26 cellular contexts compared by ENCODE assay signal in the genomic region with DNA sequence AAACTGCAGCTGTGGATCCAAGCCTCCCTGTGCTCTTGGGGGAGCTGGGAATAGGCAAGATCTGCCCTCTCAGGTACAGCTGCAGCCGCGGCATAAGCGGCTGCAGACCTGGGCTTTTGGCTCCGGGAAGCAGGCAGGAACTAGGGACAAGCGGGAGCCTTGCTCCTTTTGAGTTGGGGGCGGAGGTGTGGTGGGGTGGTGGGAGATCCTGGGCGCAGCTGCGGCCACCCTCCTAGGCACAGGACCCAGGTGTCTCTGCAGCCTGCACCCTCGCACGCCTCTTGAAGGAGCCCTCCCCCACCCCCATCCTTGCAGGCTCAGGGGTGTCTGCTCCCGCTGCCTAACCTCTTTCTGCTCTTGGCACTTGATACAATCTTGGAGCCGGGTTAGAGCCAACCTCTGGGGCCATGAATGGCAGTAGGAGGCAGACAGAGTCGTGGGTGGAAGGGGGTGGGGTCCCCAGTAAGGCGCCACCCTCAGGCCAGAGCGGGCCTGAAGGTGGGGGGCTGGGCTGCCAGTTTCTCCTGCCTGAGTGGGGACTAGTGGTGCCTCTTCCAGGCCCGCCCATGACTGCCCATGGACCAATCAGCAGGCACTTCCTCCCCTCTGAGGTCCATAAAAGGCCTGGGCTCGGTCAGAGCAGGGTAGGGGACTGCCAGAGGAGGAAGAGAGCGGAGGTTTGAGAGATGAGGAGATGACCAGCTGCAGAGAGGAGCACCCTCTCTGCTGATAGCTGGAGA.
"Had no signal": no experiment of that assay in that cellular context is flagged by ENCODE, and none has a peak within 500 bp of the region (broad histone marks: within the 10 kb centered on the region; RNA-seq: fewer than 3 reads in every experiment).

No MANE protein-coding gene starts in this region.

- H3K4me2 ChIP-seq: neural progenitor cell had no signal

- H3K27ac Mint-ChIP-seq: activated CD4-positive, alpha-beta T cell treated with anti-CD3 and anti-CD28 coated beads, Interleukin-2, amount 10 ng/mL, durations not matched to agents 24 days and 14 days; activated CD8-positive, alpha-beta memory T cell treated with anti-CD3 and anti-CD28 coated beads, Interleukin-2, amount 10 ng/mL, durations not matched to agents 7 days and 5 days; activated CD8-positive, alpha-beta T cell treated with anti-CD3 and anti-CD28 coated beads for 36 hours; activated T-helper 1 cell treated with anti-CD3 and anti-CD28 coated beads, Interleukin-12 subunit alpha, Interleukin-12 subunit beta, Interleukin-2, Interleukin-4 antibody, amounts not matched to agents 30 ng/mL and 10 ng/mL and 1 ng/mL, durations not matched to agents 14 hours and 24 hours and 36 hours; brain; immature natural killer cell; mesothelial cell of epicardium; naive thymus-derived CD8-positive, alpha-beta T cell; neural progenitor cell had no signal

- H3K36me3 Mint-ChIP-seq: activated CD8-positive, alpha-beta memory T cell treated with anti-CD3 and anti-CD28 coated beads, Interleukin-2, amount 10 ng/mL, durations not matched to agents 7 days and 5 days; brain; neural progenitor cell had no signal

- H3K27ac ChIP-seq: foreskin keratinocyte, left lung, neural progenitor cell, prostate gland had no signal

- H3K27me3 ChIP-seq: foreskin keratinocyte, left lung, neural progenitor cell, tibial artery had no signal

- H3K4me1 ChIP-seq: foreskin keratinocyte, left lung, neural progenitor cell, prostate gland had no signal

- DNase-seq: activated CD4-positive, alpha-beta T cell treated with anti-CD3 and anti-CD28 coated beads, Interleukin-2, amount 10 ng/mL, durations not matched to agents 24 days and 14 days; activated CD4-positive, CD25-positive, alpha-beta regulatory T cell; activated CD8-positive, alpha-beta memory T cell treated with anti-CD3 and anti-CD28 coated beads, Interleukin-2, amount 10 ng/mL, durations not matched to agents 7 days and 5 days; activated CD8-positive, alpha-beta T cell treated with anti-CD3 and anti-CD28 coated beads for 36 hours; activated gamma-delta T cell; activated naive CD4-positive, alpha-beta T cell treated with anti-CD3 and anti-CD28 coated beads, Interleukin-2, amount 50 U/mL, for 16 hours; activated T-cell treated with anti-CD3 and anti-CD28 coated beads for 4 hours; anterior cingulate cortex; dermis blood vessel endothelial cell; effector CD8-positive, alpha-beta T cell; foreskin keratinocyte; immature natural killer cell; kidney glomerular epithelial cell; mammary epithelial cell; naive thymus-derived CD8-positive, alpha-beta T cell; stimulated activated CD4-positive, alpha-beta T cell treated with anti-CD3 and anti-CD28 coated beads, Interleukin-2, amount 100 ng/mL, for 48 hours; stimulated activated CD8-positive, alpha-beta memory T cell treated with anti-CD3 and anti-CD28 coated beads, Interleukin-4, amount 100 ng/mL, for 48 hours; stimulated activated naive CD4-positive, alpha-beta T cell; T-helper 1 cell; tibial artery had no signal

- H3K4me3 ChIP-seq: left lung, neural progenitor cell, prostate gland, tibial artery had no signal

- H3K9me3 ChIP-seq: prostate gland had no signal

- H3K36me3 ChIP-seq: left lung, neural progenitor cell, prostate gland had no signal

- H3K4me3 Mint-ChIP-seq: activated CD4-positive, alpha-beta T cell treated with anti-CD3 and anti-CD28 coated beads, Interleukin-2, amount 10 ng/mL, durations not matched to agents 24 days and 14 days; activated CD8-positive, alpha-beta memory T cell treated with anti-CD3 and anti-CD28 coated beads, Interleukin-2, amount 10 ng/mL, durations not matched to agents 7 days and 5 days; activated CD8-positive, alpha-beta T cell treated with anti-CD3 and anti-CD28 coated beads for 36 hours; activated T-helper 1 cell treated with anti-CD3 and anti-CD28 coated beads, Interleukin-12 subunit alpha, Interleukin-12 subunit beta, Interleukin-2, Interleukin-4 antibody, amounts not matched to agents 30 ng/mL and 10 ng/mL and 1 ng/mL, durations not matched to agents 14 hours and 24 hours and 36 hours; brain; immature natural killer cell; mesothelial cell of epicardium; naive thymus-derived CD8-positive, alpha-beta T cell; neural progenitor cell had no signal

- H3K4me1 Mint-ChIP-seq: activated CD4-positive, alpha-beta T cell treated with anti-CD3 and anti-CD28 coated beads, Interleukin-2, amount 10 ng/mL, durations not matched to agents 24 days and 14 days; activated CD8-positive, alpha-beta memory T cell treated with anti-CD3 and anti-CD28 coated beads, Interleukin-2, amount 10 ng/mL, durations not matched to agents 7 days and 5 days; brain; immature natural killer cell; naive thymus-derived CD8-positive, alpha-beta T cell had no signal

- H3K27me3 Mint-ChIP-seq: activated CD4-positive, alpha-beta T cell treated with anti-CD3 and anti-CD28 coated beads, Interleukin-2, amount 10 ng/mL, durations not matched to agents 24 days and 14 days; activated CD8-positive, alpha-beta memory T cell treated with anti-CD3 and anti-CD28 coated beads, Interleukin-2, amount 10 ng/mL, durations not matched to agents 7 days and 5 days; activated CD8-positive, alpha-beta T cell treated with anti-CD3 and anti-CD28 coated beads for 36 hours had no signal

- ATAC-seq: activated CD8-positive, alpha-beta memory T cell treated with anti-CD3 and anti-CD28 coated beads, Interleukin-2, amount 10 ng/mL, durations not matched to agents 7 days and 5 days; activated CD8-positive, alpha-beta T cell treated with anti-CD3 and anti-CD28 coated beads for 36 hours; foreskin keratinocyte; left lung; naive thymus-derived CD8-positive, alpha-beta T cell had no signal

- H2AFZ ChIP-seq: neural progenitor cell had no signal

- H3K9ac ChIP-seq: neural progenitor cell had no signal
